27 cellular contexts compared by ENCODE assay signal in genomic region chr7:128309124-128309523, GRCh38. TPM values are rescaled to one million over a fixed set of nuclear protein-coding genes. Genes with fewer than 3 reads are reported as not detected.
"Had no signal": no experiment of that assay in that cellular context is flagged by ENCODE, and none has a peak within 500 bp of the region (broad histone marks: within the 10 kb centered on the region; RNA-seq: fewer than 3 reads in every experiment).

No MANE protein-coding gene starts in this region.

- H3K27ac Mint-ChIP-seq: mesothelial cell of epicardium had no signal

- ATAC-seq: esophagus mucosa; gastrocnemius medialis; heart right ventricle; left cardiac atrium; left lung; left ventricle myocardium superior; lower lobe of right lung; mucosa of descending colon; naive thymus-derived CD8-positive, alpha-beta T cell had no signal

- H3K4me1 Mint-ChIP-seq: mesothelial cell of epicardium, naive B cell had no signal

- H3K4me1 ChIP-seq: esophagus squamous epithelium, gastrocnemius medialis, heart right ventricle, left lung, lower lobe of right lung had no signal

- H3K27me3 Mint-ChIP-seq: naive B cell; naive thymus-derived CD8-positive, alpha-beta T cell had no signal

- H3K9me3 Mint-ChIP-seq: mesothelial cell of epicardium; naive B cell; naive thymus-derived CD8-positive, alpha-beta T cell had no signal

- DNase-seq: dermis blood vessel endothelial cell; dorsolateral prefrontal cortex; effector CD4-positive, alpha-beta T cell; effector memory CD4-positive, alpha-beta T cell; erythroblast; esophagus squamous epithelium; foreskin fibroblast; foreskin melanocyte; gastrocnemius medialis; glutamatergic neuron; head of caudate nucleus; heart right ventricle; hippocampal formation; left cardiac atrium; left lung; left ventricle myocardium superior; lower lobe of right lung; mesenchymal stem cell; mucosa of descending colon; naive B cell; naive thymus-derived CD8-positive, alpha-beta T cell had no signal

- H3K27me3 ChIP-seq: dorsolateral prefrontal cortex, esophagus squamous epithelium, gastrocnemius medialis, heart right ventricle, left lung had no signal

- H3K27ac ChIP-seq: coronary artery, dorsolateral prefrontal cortex, epithelial cell of prostate, esophagus squamous epithelium, heart right ventricle, left lung, lower lobe of right lung had no signal

- H3K4me3 Mint-ChIP-seq: mesothelial cell of epicardium; naive B cell; naive thymus-derived CD8-positive, alpha-beta T cell had no signal

- H3K4me3 ChIP-seq: coronary artery, dorsolateral prefrontal cortex, esophagus squamous epithelium, gastrocnemius medialis, heart right ventricle, left lung, lower lobe of right lung, mucosa of descending colon had no signal

- H3K9me3 ChIP-seq: esophagus squamous epithelium, gastrocnemius medialis, heart right ventricle, left lung, lower lobe of right lung, mucosa of descending colon had no signal

RNA-seq across cellular contexts. Expression of gene PRRT4, which starts 52.4 kb away (rescaled TPM):
- total RNA-seq: dermis blood vessel endothelial cell, kidney epithelial cell, lung microvascular endothelial cell had no signal
